ENCODE assay signal across 22 cellular contexts in genomic region chr12:26009593-26009992, GRCh38. TPM values are rescaled to one million over a fixed set of nuclear protein-coding genes. Genes with fewer than 3 reads are reported as not detected.
DNase-seq lines count a peak whose midpoint lies in the region; ATAC-seq and TF ChIP-seq lines count a peak whose summit lies in the region.
"Had no signal": no experiment of that assay in that cellular context is flagged by ENCODE, and none has a peak within 500 bp of the region (broad histone marks: within the 10 kb centered on the region; RNA-seq: fewer than 3 reads in every experiment).

No MANE protein-coding gene starts in this region.

- no peak for ATAC-seq in right cardiac atrium
- no peak for ATAC-seq in heart left ventricle
- no peak for ATAC-seq in activated CD8-positive, alpha-beta memory T cell treated with anti-CD3 and anti-CD28 coated beads, Interleukin-2, amount 10 ng/mL, durations not matched to agents 7 days and 5 days
- ATAC-seq in HG03469 (IDR thresholded peaks at IDR 0.05; ENCODE audit: unreplicated experiment), result no peak
- ATAC-seq in aorta (ENCODE audit: low FRiP score), result no peak
- ATAC-seq: left colon; naive thymus-derived CD8-positive, alpha-beta T cell; stimulated activated memory B cell treated with anti-CD40 and anti-IgM and Interleukin-4, amounts not matched to agents 10 μg/mL and 1 μg/mL and 100 μg/mL, for 72 hours had no signal

- H3K4me1 ChIP-seq in right cardiac atrium (ENCODE audit: control insufficient read depth, insufficient read depth, low read length), result peaks cover 23% of the 10 kb centered on the region
- H3K4me1 ChIP-seq in heart left ventricle, result peaks cover 15 to 54% (median 33%) of the 10 kb centered on the region in 12 donors
- H3K4me1 ChIP-seq in rectal smooth muscle tissue (ENCODE audit: control insufficient read depth, insufficient read depth, low read length), result peaks cover 19% of the 10 kb centered on the region
- H3K4me1 ChIP-seq in aorta (ENCODE audit: control insufficient read depth in 1 of 2, insufficient read depth in 2 of 2, low read length in 2 of 2), result peaks cover 4 to 15% of the 10 kb centered on the region in 2 donors
- H3K4me1 ChIP-seq: colonic mucosa had no signal

- H3K27me3 ChIP-seq in right cardiac atrium (ENCODE audit: control insufficient read depth, insufficient read depth), result no peaks in the 10 kb centered on the region
- no peaks in the 10 kb centered on the region for H3K27me3 ChIP-seq in heart left ventricle
- H3K27me3 ChIP-seq in rectal smooth muscle tissue (ENCODE audit: control insufficient read depth, insufficient read depth, low read length), result no peaks in the 10 kb centered on the region
- H3K27me3 ChIP-seq in aorta (ENCODE audit: control insufficient read depth in 1 of 2, insufficient read depth in 2 of 2, low read length in 1 of 2), result no peaks in the 10 kb centered on the region
- H3K27me3 ChIP-seq: colonic mucosa, thyroid gland had no signal

- H3K4me3 Mint-ChIP-seq in endothelial cell (ENCODE audit: unreplicated experiment), result no peak overlapping the region
- H3K4me3 Mint-ChIP-seq in activated CD8-positive, alpha-beta memory T cell treated with anti-CD3 and anti-CD28 coated beads, Interleukin-2, amount 10 ng/mL, durations not matched to agents 7 days and 5 days, result no peak overlapping the region
- H3K4me3 Mint-ChIP-seq: GM23338; IgD-negative memory B cell; naive thymus-derived CD8-positive, alpha-beta T cell; stimulated activated memory B cell treated with anti-CD40 and anti-IgM and Interleukin-4, amounts not matched to agents 10 μg/mL and 1 μg/mL and 100 μg/mL, for 72 hours had no signal

- H3K4me3 ChIP-seq in right cardiac atrium (ENCODE audit: low read length), result no peak overlapping the region
- H3K4me3 ChIP-seq in heart left ventricle, result no peak overlapping the region
- no peak overlapping the region for H3K4me3 ChIP-seq in rectal smooth muscle tissue (ENCODE audit: low read length)
- H3K4me3 ChIP-seq in aorta (ENCODE audit: low read length in 2 of 2), result no peak overlapping the region
- H3K4me3 ChIP-seq: colonic mucosa, GM23338, thyroid gland had no signal

- no peaks in the 10 kb centered on the region for H3K36me3 ChIP-seq in heart left ventricle
- no peaks in the 10 kb centered on the region for H3K36me3 ChIP-seq in rectal smooth muscle tissue (ENCODE audit: control insufficient read depth, insufficient read depth, low read length)
- no peaks in the 10 kb centered on the region for H3K36me3 ChIP-seq in aorta (ENCODE audit: control insufficient read depth in 1 of 2, insufficient read depth in 2 of 2, low read length in 1 of 2)
- H3K36me3 ChIP-seq: colonic mucosa, thyroid gland had no signal

- H3K9ac ChIP-seq in rectal smooth muscle tissue (ENCODE audit: low read length), result no peak overlapping the region
- H3K9ac ChIP-seq: parathyroid adenoma had no signal

- TF ChIP-seq CTCF in heart left ventricle (IDR thresholded peaks at IDR 0.05) (no peak), endothelial cell (IDR thresholded peaks at IDR 0.05; ENCODE audit: unreplicated experiment) (no peak)

- H3K36me3 Mint-ChIP-seq in endothelial cell (ENCODE audit: low read depth, unreplicated experiment), result peaks cover 8% of the 10 kb centered on the region
- no peaks in the 10 kb centered on the region for H3K36me3 Mint-ChIP-seq in activated CD8-positive, alpha-beta memory T cell treated with anti-CD3 and anti-CD28 coated beads, Interleukin-2, amount 10 ng/mL, durations not matched to agents 7 days and 5 days
- H3K36me3 Mint-ChIP-seq: IgD-negative memory B cell; naive thymus-derived CD8-positive, alpha-beta T cell; stimulated activated memory B cell treated with anti-CD40 and anti-IgM and Interleukin-4, amounts not matched to agents 10 μg/mL and 1 μg/mL and 100 μg/mL, for 72 hours had no signal

- intact Hi-C loops in right cardiac atrium (cut with DNase I), result no loop called here
- intact Hi-C loops in heart left ventricle (cut with DNase I), result loop anchor here in 1 of 10 donors (5.0 kb wide), 1 partner anchor 47 kb away; no protein-coding TSS in a partner anchor
- intact Hi-C loops in aorta (cut with DNase I), result no loop called here

- H3K9me3 Mint-ChIP-seq in endothelial cell (ENCODE audit: unreplicated experiment), result no peaks in the 10 kb centered on the region
- no peaks in the 10 kb centered on the region for H3K9me3 Mint-ChIP-seq in activated CD8-positive, alpha-beta memory T cell treated with anti-CD3 and anti-CD28 coated beads, Interleukin-2, amount 10 ng/mL, durations not matched to agents 7 days and 5 days (ENCODE audit: low read depth)
- H3K9me3 Mint-ChIP-seq: GM23338; IgD-negative memory B cell; naive thymus-derived CD8-positive, alpha-beta T cell; stimulated activated memory B cell treated with anti-CD40 and anti-IgM and Interleukin-4, amounts not matched to agents 10 μg/mL and 1 μg/mL and 100 μg/mL, for 72 hours had no signal

- peak overlapping the region; percentile 3 for H3K27ac Mint-ChIP-seq in endothelial cell (ENCODE audit: unreplicated experiment)
- H3K27ac Mint-ChIP-seq in activated CD8-positive, alpha-beta memory T cell treated with anti-CD3 and anti-CD28 coated beads, Interleukin-2, amount 10 ng/mL, durations not matched to agents 7 days and 5 days, result no peak overlapping the region
- H3K27ac Mint-ChIP-seq: GM23338; naive thymus-derived CD8-positive, alpha-beta T cell; stimulated activated memory B cell treated with anti-CD40 and anti-IgM and Interleukin-4, amounts not matched to agents 10 μg/mL and 1 μg/mL and 100 μg/mL, for 72 hours had no signal

- H3K27ac ChIP-seq in right cardiac atrium (ENCODE audit: low read length) (peak overlapping the region; percentile 32), heart left ventricle (peak overlapping the region in 5 of 12 donors; percentile 47 to 84 (median 62)), rectal smooth muscle tissue (ENCODE audit: low read depth, low read length) (peak overlapping the region; percentile 78), aorta (ENCODE audit: low read depth in 1 of 2, low read length in 2 of 2) (peak overlapping the region in 1 of 2 donors; percentile 73)

- peaks cover 4% of the 10 kb centered on the region for H3K27me3 Mint-ChIP-seq in endothelial cell (ENCODE audit: unreplicated experiment)
- H3K27me3 Mint-ChIP-seq in activated CD8-positive, alpha-beta memory T cell treated with anti-CD3 and anti-CD28 coated beads, Interleukin-2, amount 10 ng/mL, durations not matched to agents 7 days and 5 days, result peaks cover 5% of the 10 kb centered on the region
- H3K27me3 Mint-ChIP-seq: stimulated activated memory B cell treated with anti-CD40 and anti-IgM and Interleukin-4, amounts not matched to agents 10 μg/mL and 1 μg/mL and 100 μg/mL, for 72 hours had no signal

- H3K9me3 ChIP-seq in right cardiac atrium (ENCODE audit: control insufficient read depth, low read length) (no peaks in the 10 kb centered on the region), heart left ventricle (no peaks in the 10 kb centered on the region), aorta (ENCODE audit: control insufficient read depth, low read length) (no peaks in the 10 kb centered on the region)
- H3K9me3 ChIP-seq: colonic mucosa, thyroid gland had no signal

- CTCF ChIA-PET in activated CD8-positive, alpha-beta memory T cell treated with anti-CD3 and anti-CD28 coated beads, Interleukin-2, amount 10 ng/mL, durations not matched to agents 7 days and 5 days (lab: Charles Lee), result no interaction called here

- H3K4me1 Mint-ChIP-seq in endothelial cell (ENCODE audit: unreplicated experiment), result peaks cover 46% of the 10 kb centered on the region
- H3K4me1 Mint-ChIP-seq in activated CD8-positive, alpha-beta memory T cell treated with anti-CD3 and anti-CD28 coated beads, Interleukin-2, amount 10 ng/mL, durations not matched to agents 7 days and 5 days, result no peaks in the 10 kb centered on the region
- H3K4me1 Mint-ChIP-seq: IgD-negative memory B cell; naive thymus-derived CD8-positive, alpha-beta T cell; stimulated activated memory B cell treated with anti-CD40 and anti-IgM and Interleukin-4, amounts not matched to agents 10 μg/mL and 1 μg/mL and 100 μg/mL, for 72 hours had no signal

- DNase-seq in right cardiac atrium (no peak), heart left ventricle (no peak), endothelial cell (ENCODE audit: low spot score) (no peak), NCI-H82 (lab: John Stamatoyannopoulos, UW) (no peak), aorta (no peak)
- DNase-seq in activated CD8-positive, alpha-beta memory T cell treated with anti-CD3 and anti-CD28 coated beads, Interleukin-2, amount 10 ng/mL, durations not matched to agents 7 days and 5 days, result no peak
- DNase-seq: activated CD8-positive, alpha-beta memory T cell treated with anti-CD3 and anti-CD28 coated beads, Interleukin-2, amount 50 U/mL, for 4 hours; activated effector memory CD4-positive, alpha-beta T cell treated with Interleukin-2 at 50 U/mL for 16 hours; colonic mucosa; DND-41; head of caudate nucleus; left colon; naive thymus-derived CD8-positive, alpha-beta T cell; NCI-H1417 treated with DMSO at 0.1 percent for 48 hours; NCI-H446 treated with DMSO at 0.1 percent for 48 hours; thyroid gland had no signal

- WGBS in right cardiac atrium, result 96% methylated on average over 1 of the region's 1 CpG
- 92 to 98% (median 95%) methylated on average over 1 of the region's 1 CpG for WGBS in heart left ventricle, 4 donors
- 94 to 97% methylated on average over 1 of the region's 1 CpG for WGBS in aorta, 2 donors

- TF ChIP-seq POLR2A in heart left ventricle (IDR thresholded peaks at IDR 0.05), result no peak

RNA-seq across cellular contexts. Expression of gene RASSF8, which starts 51.1 kb away (rescaled TPM):
- 10 to 100 TPM; 62.1 to 94.6 (median 79.5) TPM for total RNA-seq in right cardiac atrium
- 13.0 TPM for polyA plus RNA-seq in right cardiac atrium
- 10 to 100 TPM; 20.6 to 44.6 (median 30.9) TPM for total RNA-seq in heart left ventricle
- 10 to 100 TPM in 1 of 2 donors, 1 to 10 TPM in 1; 5.2 to 13.2 TPM for polyA plus RNA-seq in heart left ventricle
- 87.2 TPM for total RNA-seq in endothelial cell (ENCODE audit: unreplicated experiment)
- 1 to 10 TPM; 1.4 to 1.5 TPM for total RNA-seq in activated CD8-positive, alpha-beta memory T cell treated with anti-CD3 and anti-CD28 coated beads, Interleukin-2, amount 10 ng/mL, durations not matched to agents 7 days and 5 days
- 10 to 100 TPM; 80.9 to 86.7 TPM for total RNA-seq in aorta
- 10 to 100 TPM; 10.6 to 13.6 TPM for polyA plus RNA-seq in aorta
- total RNA-seq: naive thymus-derived CD8-positive, alpha-beta T cell had no signal
- polyA plus RNA-seq: IgD-negative memory B cell; naive thymus-derived CD8-positive, alpha-beta T cell had no signal

Comparison
In these comparisons a context has a peak if more than half of its experiments do, and no peak if none do; other contexts are left out.
1. RNA of gene RASSF8, which starts 51.1 kb away (total RNA-seq): 87.2 TPM in endothelial cell (single experiment), 80.9 to 86.7 TPM in aorta, 62.1 to 94.6 TPM in right cardiac atrium and 20.6 to 44.6 TPM in heart left ventricle; 1.4 to 1.5 TPM in activated CD8-positive, alpha-beta memory T cell treated with anti-CD3 and anti-CD28 coated beads, Interleukin-2, amount 10 ng/mL, durations not matched to agents 7 days and 5 days; every median in the first group is over 4 times any median in the second.